Comparison of ENCODE assay signal across 1 cellular context in genomic region chr4:40189997-40190396, GRCh38.
TF ChIP-seq lines count a peak whose summit lies in the region.

No MANE protein-coding gene starts in this region.

TF ChIP-seq in WTC11, 78 proteins besides CTCF, POLR2A, EP300 and RAD21 (continued from another document):
- TF ChIP-seq AFF4 (CRISPR knock-in tag; IDR thresholded peaks at IDR 0.05; ENCODE audit: borderline replicate concordance) (no peak), ZNF532 (CRISPR knock-in tag; IDR thresholded peaks at IDR 0.05; ENCODE audit: borderline replicate concordance) (no peak), ERG (CRISPR knock-in tag; IDR thresholded peaks at IDR 0.05) (no peak), FOXJ3 (CRISPR knock-in tag; IDR thresholded peaks at IDR 0.05; ENCODE audit: borderline replicate concordance) (no peak), MXD4 (CRISPR knock-in tag; IDR thresholded peaks at IDR 0.05; ENCODE audit: borderline replicate concordance) (no peak), RORB (CRISPR knock-in tag; IDR thresholded peaks at IDR 0.05) (no peak), SMAD4 (CRISPR knock-in tag; IDR thresholded peaks at IDR 0.05) (no peak)
